1 cellular context compared by ENCODE assay signal in the genomic region with DNA sequence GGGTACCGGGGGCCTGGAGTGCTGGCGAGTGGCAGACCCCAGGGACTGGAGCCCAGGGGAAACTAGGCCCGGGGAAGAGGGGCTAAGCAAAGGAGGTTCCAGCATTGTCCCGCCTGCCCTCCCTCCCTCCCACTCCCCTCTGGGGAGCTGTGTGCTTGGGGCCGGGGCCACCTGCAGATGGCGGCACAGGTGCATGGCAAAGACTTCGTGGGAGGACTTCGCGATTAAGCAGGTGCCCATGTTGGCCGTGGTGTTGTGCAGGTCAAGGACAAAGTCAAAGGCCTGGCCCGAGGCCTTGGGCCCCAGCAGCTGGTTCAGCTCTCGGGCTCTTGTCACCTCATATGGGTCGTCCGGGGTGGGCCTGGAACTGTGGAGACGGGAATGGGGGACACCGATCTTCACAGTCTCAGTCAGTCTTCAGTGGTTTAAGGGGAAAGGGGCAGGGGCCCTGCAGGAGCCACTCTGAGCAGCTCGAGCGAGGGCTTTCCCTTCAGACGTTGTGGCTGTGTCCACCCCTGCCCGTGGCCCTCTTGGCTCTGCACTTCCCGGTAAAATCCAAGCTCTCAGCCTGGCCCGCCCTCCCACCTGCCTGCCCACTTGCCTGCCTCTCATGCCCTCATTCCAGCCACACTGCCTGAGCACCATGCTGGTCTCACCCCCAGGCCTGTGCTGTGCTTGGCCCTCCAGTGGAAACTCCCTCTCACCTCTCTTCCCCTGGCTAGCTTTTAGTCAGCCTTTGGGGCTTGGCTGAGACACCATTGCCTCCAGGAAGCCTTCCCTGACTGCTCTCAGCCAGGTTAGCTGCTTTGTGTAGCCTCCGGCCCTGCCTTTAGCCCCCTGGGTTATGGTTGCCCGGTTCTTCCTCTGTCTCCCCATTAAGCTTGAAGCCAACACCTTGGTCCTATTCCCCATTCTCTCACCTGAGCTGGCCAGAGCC.
TF ChIP-seq lines count a peak whose summit lies in the region.

No MANE protein-coding gene starts in this region.

TF ChIP-seq in HCT116, 20 proteins besides CTCF, POLR2A, EP300 and RAD21:
- TF ChIP-seq ELF1 (IDR thresholded peaks at IDR 0.05; ENCODE audit: borderline replicate concordance, low read depth) = no peak
- TF ChIP-seq, protein P1, sequence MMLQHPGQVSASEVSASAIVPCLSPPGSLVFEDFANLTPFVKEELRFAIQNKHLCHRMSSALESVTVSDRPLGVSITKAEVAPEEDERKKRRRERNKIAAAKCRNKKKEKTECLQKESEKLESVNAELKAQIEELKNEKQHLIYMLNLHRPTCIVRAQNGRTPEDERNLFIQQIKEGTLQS (IDR thresholded peaks at IDR 0.05) = no peak
- TF ChIP-seq CEBPB (IDR thresholded peaks at IDR 0.05; ENCODE audit: low read depth) = no peak
- TF ChIP-seq FOSL1 (IDR thresholded peaks at IDR 0.05; ENCODE audit: low read depth) = no peak
- no peak for TF ChIP-seq SRF (IDR thresholded peaks at IDR 0.05; ENCODE audit: low read depth)
- no peak for TF ChIP-seq SIN3A (IDR thresholded peaks at IDR 0.05; ENCODE audit: low read depth)
- TF ChIP-seq YY1 (IDR thresholded peaks at IDR 0.05; ENCODE audit: extremely low read depth, insufficient replicate concordance, low read depth, low read length) = no peak
- no peak for TF ChIP-seq CBX3 (IDR thresholded peaks at IDR 0.05; ENCODE audit: low read depth)
- TF ChIP-seq ZNF274 (IDR thresholded peaks at IDR 0.05; ENCODE audit: low read depth, low read length) = no peak
- TF ChIP-seq, protein P2, sequence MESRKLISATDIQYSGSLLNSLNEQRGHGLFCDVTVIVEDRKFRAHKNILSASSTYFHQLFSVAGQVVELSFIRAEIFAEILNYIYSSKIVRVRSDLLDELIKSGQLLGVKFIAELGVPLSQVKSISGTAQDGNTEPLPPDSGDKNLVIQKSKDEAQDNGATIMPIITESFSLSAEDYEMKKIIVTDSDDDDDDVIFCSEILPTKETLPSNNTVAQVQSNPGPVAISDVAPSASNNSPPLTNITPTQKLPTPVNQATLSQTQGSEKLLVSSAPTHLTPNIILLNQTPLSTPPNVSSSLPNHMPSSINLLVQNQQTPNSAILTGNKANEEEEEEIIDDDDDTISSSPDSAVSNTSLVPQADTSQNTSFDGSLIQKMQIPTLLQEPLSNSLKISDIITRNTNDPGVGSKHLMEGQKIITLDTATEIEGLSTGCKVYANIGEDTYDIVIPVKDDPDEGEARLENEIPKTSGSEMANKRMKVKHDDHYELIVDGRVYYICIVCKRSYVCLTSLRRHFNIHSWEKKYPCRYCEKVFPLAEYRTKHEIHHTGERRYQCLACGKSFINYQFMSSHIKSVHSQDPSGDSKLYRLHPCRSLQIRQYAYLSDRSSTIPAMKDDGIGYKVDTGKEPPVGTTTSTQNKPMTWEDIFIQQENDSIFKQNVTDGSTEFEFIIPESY (IDR thresholded peaks at IDR 0.05; ENCODE audit: extremely low read depth, insufficient replicate concordance, low read length) = no peak
TF ChIP-seq in HCT116: peak in this region for 0.
